ENCODE assay signal across 6 cellular contexts in the genomic region with DNA sequence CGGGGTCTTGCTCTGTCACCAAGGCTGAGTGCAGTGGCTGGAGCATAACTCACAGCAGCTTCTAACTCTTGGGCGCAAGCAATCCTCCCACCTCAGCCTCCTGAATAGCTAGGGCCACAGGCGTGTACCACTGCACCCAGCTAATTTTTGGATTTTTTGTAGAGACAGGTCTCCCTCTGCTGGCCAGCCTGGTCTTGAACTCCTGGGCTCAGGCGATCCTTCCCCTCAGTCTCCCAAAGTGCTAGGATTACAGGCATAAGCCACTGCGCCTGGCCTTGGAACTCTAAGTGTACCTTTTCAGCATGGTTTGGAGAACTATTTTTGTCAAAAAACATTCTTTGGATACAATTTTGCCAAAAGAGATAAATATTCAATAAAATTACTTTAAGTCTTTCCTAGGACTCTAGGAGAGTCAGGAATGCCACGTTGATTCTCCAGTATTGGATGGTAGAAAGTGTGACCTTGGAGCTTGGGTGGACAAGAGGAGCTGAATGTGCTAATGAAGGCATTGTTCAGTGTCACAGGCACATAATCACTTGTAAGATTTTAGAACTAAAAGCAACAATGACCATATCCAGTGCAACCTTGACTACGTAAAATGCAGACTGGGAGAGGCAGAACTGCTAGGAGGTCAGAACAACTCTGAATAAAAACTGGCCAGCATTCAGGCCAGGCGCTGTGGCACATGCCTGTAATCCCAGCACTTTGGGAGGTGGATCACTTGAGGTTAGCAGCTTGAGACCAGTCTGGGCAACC. TPM values are rescaled to one million over a fixed set of nuclear protein-coding genes. Genes with fewer than 3 reads are reported as not detected.
DNase-seq lines count a peak whose midpoint lies in the region; ATAC-seq, FAIRE-seq and TF ChIP-seq lines count a peak whose summit lies in the region.

No MANE protein-coding gene starts in this region.

- intact Hi-C loops in endothelial cell of umbilical vein (cut with micrococcal nuclease), result loop anchor here (1.0 kb wide), 2 partner anchors 27 to 110 kb away; no protein-coding TSS in a partner anchor

- peaks cover 3% of the 10 kb centered on the region for H3K4me1 ChIP-seq in endothelial cell of umbilical vein (ENCODE audit: control insufficient read depth, extremely low read depth, insufficient read depth, low read length)

- no peak for ATAC-seq in T-cell (replicated peaks in 1 of 4)

- H3K36me3 ChIP-seq in endothelial cell of umbilical vein (ENCODE audit: control insufficient read depth in 2 of 2, extremely low read depth in 1 of 2, insufficient read depth in 2 of 2, low read length in 2 of 2), result peaks cover 26 to 32% of the 10 kb centered on the region in 2 experiments

- H3K9me3 Mint-ChIP-seq in T-cell, result no peaks in the 10 kb centered on the region

- CTCF ChIA-PET in T-cell (lab: Charles Lee) (interaction anchor here (0.5 to 1.8 kb wide), 11 partner anchors 11 to 266 kb away, joined by 3 to 7 read pairs (median 4); a partner anchor contains a TSS), endothelial cell of umbilical vein (lab: Charles Lee) (interaction anchor here (0.7 to 3.9 kb wide), 9 partner anchors 8 to 115 kb away, joined by 3 to 29 read pairs (median 5); a partner anchor contains a TSS)

- no peak overlapping the region for H3K27ac ChIP-seq in endothelial cell of umbilical vein (ENCODE audit: insufficient read depth, low read depth, low read length)

- H3K4me3 Mint-ChIP-seq in T-cell, result no peak overlapping the region

- FAIRE-seq in endothelial cell of umbilical vein (lab: Jason Lieb, UNC) (peak; percentile 78), GM12891 (lab: Jason Lieb, UNC) (no peak)

- peaks cover 59% of the 10 kb centered on the region for H3K79me2 ChIP-seq in endothelial cell of umbilical vein (ENCODE audit: control insufficient read depth, insufficient read depth, low read length)

- no peaks in the 10 kb centered on the region for H3K27me3 ChIP-seq in endothelial cell of umbilical vein (ENCODE audit: control insufficient read depth in 2 of 2, insufficient read depth in 2 of 2, low read length in 2 of 2)

- H3K4me1 Mint-ChIP-seq in T-cell, result peaks cover 43 to 44% (median 43%) of the 10 kb centered on the region in 3 donors

- BruUV-seq in endothelial cell of umbilical vein (replicated peaks; lab: Mats Ljungman, UMichigan), result no TSS peak

- H4K20me1 ChIP-seq in endothelial cell of umbilical vein (replicated peaks; ENCODE audit: control insufficient read depth, extremely low read depth, insufficient read depth, low read length), result peaks cover 2% of the 10 kb centered on the region

- no peak overlapping the region for H3K4me2 ChIP-seq in endothelial cell of umbilical vein (ENCODE audit: insufficient read depth, low read length)

- TF ChIP-seq POLR2A in endothelial cell of umbilical vein (IDR thresholded peaks at IDR 0.05; ENCODE audit: low read depth, low read length) (no peak), GM12891 (IDR thresholded peaks at IDR 0.05; ENCODE audit: low read depth, low read length) (no peak)

- peak; percentile 36 to 55 for TF ChIP-seq CTCF in endothelial cell of umbilical vein (IDR thresholded peaks at IDR 0.05; ENCODE audit: extremely low read depth in 1 of 2, insufficient read depth in 1 of 2, low read depth in 1 of 2, low read length in 2 of 2)

- dilution Hi-C loops in endothelial cell of umbilical vein (cut with MboI; ENCODE audit: extremely low pct_ligation_motif_present, low sequenced_read_pairs), result no loop called here

- H3K4me3 ChIP-seq in endothelial cell of umbilical vein (replicated peaks in 1 of 3; ENCODE audit: insufficient read depth in 1 of 3, low read depth in 1 of 3, low read length in 3 of 3), result no peak overlapping the region

- peak; percentile 38 for DNase-seq in DMS153 treated with DMSO at 0.1 percent for 48 hours (lab: John Stamatoyannopoulos, UW; ENCODE audit: unreplicated experiment)
- DNase-seq in DMS153 (lab: John Stamatoyannopoulos, UW), result no peak
- peak in 27 of 34 experiments; percentile 6 to 46 (median 29) for DNase-seq in T-cell
- peak; percentile 29 for DNase-seq in endothelial cell of umbilical vein (ENCODE audit: low read depth, low spot score)
- DNase-seq in stimulated activated CD8-positive, alpha-beta memory T cell treated with anti-CD3 and anti-CD28 coated beads, Interleukin-4, amount 100 ng/mL, for 48 hours, result peak; percentile 52
- DNase-seq in GM12891 (ENCODE audit: insufficient read length, low spot score), result no peak

- no peaks in the 10 kb centered on the region for H3K9me1 ChIP-seq in endothelial cell of umbilical vein (replicated peaks; ENCODE audit: control insufficient read depth, extremely low read depth, insufficient read depth, low read length)

- no peaks in the 10 kb centered on the region for H3K27me3 Mint-ChIP-seq in T-cell

- POLR2A ChIA-PET in T-cell (lab: Charles Lee), result interaction anchor here (0.5 to 1.0 kb wide), 3 partner anchors 30 to 923 kb away, joined by 4 read pairs; no protein-coding TSS in a partner anchor
- POLR2A ChIA-PET in endothelial cell of umbilical vein (lab: Charles Lee), result no interaction called here

- peaks cover 37% of the 10 kb centered on the region for H3K36me3 Mint-ChIP-seq in T-cell

- H3K9me3 ChIP-seq in endothelial cell of umbilical vein (replicated peaks; ENCODE audit: control insufficient read depth, insufficient read depth, low read length), result no peaks in the 10 kb centered on the region

- H2AFZ ChIP-seq in endothelial cell of umbilical vein (ENCODE audit: low read depth, low read length), result no peak overlapping the region

- H3K9ac ChIP-seq in endothelial cell of umbilical vein (replicated peaks; ENCODE audit: extremely low read depth, insufficient read depth, low read length), result no peak overlapping the region

- H3K27ac Mint-ChIP-seq in T-cell, result no peak overlapping the region

TF ChIP-seq in endothelial cell of umbilical vein, 7 proteins besides CTCF, POLR2A, EP300 and RAD21 (continues in another document):
- no peak for TF ChIP-seq GATA2 (IDR thresholded peaks at IDR 0.05; ENCODE audit: insufficient read depth, insufficient read length, low read depth, low read length)

RNA-seq across cellular contexts. Expression of a gene that starts 2.8 kb away (rescaled TPM):
- total RNA-seq in T-cell (100 to 1,000 TPM; 134 to 149 (median 135) TPM), endothelial cell of umbilical vein (226 and 238 TPM in 2 replicates)
- polyA plus RNA-seq in endothelial cell of umbilical vein, result 97.7 and 153 TPM in 2 replicates
- polyA plus RNA-seq in endothelial cell of umbilical vein (2011; cell fraction: cytosol; rRNA removed), result 147 and 180 TPM in 2 replicates
- polyA plus RNA-seq in endothelial cell of umbilical vein (2011; cell fraction: nucleus; rRNA removed), result 143 and 191 TPM in 2 replicates
- polyA plus RNA-seq in endothelial cell of umbilical vein (2012), result 207 and 216 TPM in 2 replicates
- polyA minus RNA-seq in endothelial cell of umbilical vein, result 76.8 TPM in 2 replicates
- 104 TPM for polyA minus RNA-seq in endothelial cell of umbilical vein (2011; cell fraction: cytosol; rRNA and poly(A)+ RNA removed)
- polyA minus RNA-seq in endothelial cell of umbilical vein (2011; cell fraction: nucleus; rRNA and poly(A)+ RNA removed), result 54.5 and 62.4 TPM in 2 replicates
- polyA plus RNA-seq in GM12891 (2012; ENCODE audit: low read depth, missing spikeins), result 146 TPM

RNA-seq across cellular contexts. Expression of a gene that starts 20.5 kb away (rescaled TPM):
- total RNA-seq in T-cell (10 to 100 TPM; 15.9 to 47.2 (median 30.3) TPM), endothelial cell of umbilical vein (28.8 and 33.1 TPM in 2 replicates)
- polyA plus RNA-seq in endothelial cell of umbilical vein, result 11.8 and 13.0 TPM in 2 replicates
- 13.8 and 16.5 TPM in 2 replicates for polyA plus RNA-seq in endothelial cell of umbilical vein (2011; cell fraction: cytosol; rRNA removed)
- 23.5 and 24.2 TPM in 2 replicates for polyA plus RNA-seq in endothelial cell of umbilical vein (2011; cell fraction: nucleus; rRNA removed)
- polyA plus RNA-seq in endothelial cell of umbilical vein (2012), result 23.7 and 28.0 TPM in 2 replicates
- polyA minus RNA-seq in endothelial cell of umbilical vein, result 17.4 and 25.1 TPM in 2 replicates
- polyA minus RNA-seq in endothelial cell of umbilical vein (2011; cell fraction: cytosol; rRNA and poly(A)+ RNA removed), result 18.4 TPM
- 10.0 and 11.4 TPM in 2 replicates for polyA minus RNA-seq in endothelial cell of umbilical vein (2011; cell fraction: nucleus; rRNA and poly(A)+ RNA removed)
- polyA plus RNA-seq in GM12891 (2012; ENCODE audit: low read depth, missing spikeins), result 11.3 TPM

RNA-seq across cellular contexts. Expression of a gene that starts 20.6 kb away (rescaled TPM):
- total RNA-seq in T-cell (10 to 100 TPM; 15.9 to 24.0 (median 21.5) TPM), endothelial cell of umbilical vein (46.0 and 48.1 TPM in 2 replicates)
- 18.0 and 26.1 TPM in 2 replicates for polyA plus RNA-seq in endothelial cell of umbilical vein
- polyA plus RNA-seq in endothelial cell of umbilical vein (2011; cell fraction: cytosol; rRNA removed), result 40.9 and 41.5 TPM in 2 replicates
- 14.4 and 19.7 TPM in 2 replicates for polyA plus RNA-seq in endothelial cell of umbilical vein (2011; cell fraction: nucleus; rRNA removed)
- polyA plus RNA-seq in endothelial cell of umbilical vein (2012), result 64.9 and 103 TPM in 2 replicates
- polyA minus RNA-seq in endothelial cell of umbilical vein, result 10.8 and 11.0 TPM in 2 replicates
- 24.1 TPM for polyA minus RNA-seq in endothelial cell of umbilical vein (2011; cell fraction: cytosol; rRNA and poly(A)+ RNA removed)
- 5.2 and 6.0 TPM in 2 replicates for polyA minus RNA-seq in endothelial cell of umbilical vein (2011; cell fraction: nucleus; rRNA and poly(A)+ RNA removed)
- 73.8 TPM for polyA plus RNA-seq in GM12891 (2012; ENCODE audit: low read depth, missing spikeins)

RNA-seq across cellular contexts. Expression of a gene that starts 28.8 kb away (rescaled TPM):
- 100 to 1,000 TPM; 128 to 171 (median 163) TPM for total RNA-seq in T-cell
- 299 and 302 TPM in 2 replicates for total RNA-seq in endothelial cell of umbilical vein
- polyA plus RNA-seq in endothelial cell of umbilical vein, result 1,327 and 1,773 TPM in 2 replicates
- polyA plus RNA-seq in endothelial cell of umbilical vein (2011; cell fraction: cytosol; rRNA removed), result 705 and 745 TPM in 2 replicates
- polyA plus RNA-seq in endothelial cell of umbilical vein (2011; cell fraction: nucleus; rRNA removed), result 297 and 357 TPM in 2 replicates
- 484 and 537 TPM in 2 replicates for polyA plus RNA-seq in endothelial cell of umbilical vein (2012)
- polyA minus RNA-seq in endothelial cell of umbilical vein, result 279 and 314 TPM in 2 replicates
- polyA minus RNA-seq in endothelial cell of umbilical vein (2011; cell fraction: cytosol; rRNA and poly(A)+ RNA removed), result 144 TPM
- 65.2 and 70.2 TPM in 2 replicates for polyA minus RNA-seq in endothelial cell of umbilical vein (2011; cell fraction: nucleus; rRNA and poly(A)+ RNA removed)
- polyA plus RNA-seq in GM12891 (2012; ENCODE audit: low read depth, missing spikeins), result 673 TPM

RNA-seq across cellular contexts. Expression of a gene that starts 29.2 kb away (rescaled TPM):
- total RNA-seq in T-cell (10 to 100 TPM; 47.2 to 90.1 (median 75.5) TPM), endothelial cell of umbilical vein (469 TPM in 2 replicates)
- polyA plus RNA-seq in endothelial cell of umbilical vein, result 538 and 600 TPM in 2 replicates
- 684 and 687 TPM in 2 replicates for polyA plus RNA-seq in endothelial cell of umbilical vein (2011; cell fraction: cytosol; rRNA removed)
- 214 and 254 TPM in 2 replicates for polyA plus RNA-seq in endothelial cell of umbilical vein (2011; cell fraction: nucleus; rRNA removed)
- 725 and 951 TPM in 2 replicates for polyA plus RNA-seq in endothelial cell of umbilical vein (2012)
- 130 and 133 TPM in 2 replicates for polyA minus RNA-seq in endothelial cell of umbilical vein
- polyA minus RNA-seq in endothelial cell of umbilical vein (2011; cell fraction: cytosol; rRNA and poly(A)+ RNA removed), result 137 TPM
- polyA minus RNA-seq in endothelial cell of umbilical vein (2011; cell fraction: nucleus; rRNA and poly(A)+ RNA removed), result 29.7 and 40.4 TPM in 2 replicates
- 288 TPM for polyA plus RNA-seq in GM12891 (2012; ENCODE audit: low read depth, missing spikeins)

Comparison
In these comparisons a context has a peak if more than half of its experiments do, and no peak if none do; other contexts are left out.
1. DNase-seq: peak in DMS153 treated with DMSO at 0.1 percent for 48 hours (single experiment), T-cell (27 of 34), endothelial cell of umbilical vein (single experiment) and stimulated activated CD8-positive, alpha-beta memory T cell treated with anti-CD3 and anti-CD28 coated beads, Interleukin-4, amount 100 ng/mL, for 48 hours (single experiment); none in DMS153 (single experiment) and GM12891 (single experiment).